In the genomic region with DNA sequence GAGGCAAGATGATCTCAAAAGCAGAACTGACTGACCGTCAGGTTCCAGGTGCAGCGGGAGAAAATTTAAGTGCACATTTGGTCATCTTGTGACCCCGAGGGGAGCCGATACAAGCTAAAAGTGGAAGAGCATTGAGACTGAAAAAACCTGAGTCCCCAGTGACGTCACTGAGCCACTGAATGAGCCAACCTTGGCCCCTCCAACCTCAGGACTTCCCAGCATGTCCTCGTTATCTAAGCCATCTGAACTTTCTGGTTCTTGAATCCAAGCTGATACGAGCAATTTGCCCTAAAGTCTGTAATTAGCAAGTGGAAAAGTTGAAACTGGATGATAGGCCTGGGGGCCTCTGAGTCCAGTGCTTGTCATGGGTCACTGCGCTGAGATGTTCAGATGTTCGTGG, we compare ENCODE assay signal across 38 cellular contexts. TPM values are rescaled to one million over a fixed set of nuclear protein-coding genes. Genes with fewer than 3 reads are reported as not detected.
"Had no signal": no experiment of that assay in that cellular context is flagged by ENCODE, and none has a peak within 500 bp of the region (broad histone marks: within the 10 kb centered on the region; RNA-seq: fewer than 3 reads in every experiment).

No MANE protein-coding gene starts in this region.

- FAIRE-seq: astrocyte, TTC549 had no signal

- DNase-seq: activated B cell treated with CpG ODN at 0.5 μM for 24 hours; activated CD4-positive, alpha-beta memory T cell treated with anti-CD3 and anti-CD28 coated beads for 36 hours; activated CD4-positive, alpha-beta T cell treated with anti-CD3 and anti-CD28 coated beads for 4 hours; activated CD4-positive, alpha-beta T cell treated with anti-CD3 and anti-CD28 coated beads, Interleukin-2, amount 10 ng/mL, durations not matched to agents 24 days and 14 days; activated CD4-positive, alpha-beta T cell treated with anti-CD3 and anti-CD28 coated beads, Interleukin-2, amount 50 U/mL, for 1 hour; activated CD4-positive, alpha-beta T cell treated with anti-CD3 and anti-CD28 coated beads, Interleukin-2, amount 50 U/mL, for 4 hours; activated CD4-positive, CD25-positive, alpha-beta regulatory T cell treated with anti-CD3 and anti-CD28 coated beads, Interleukin-2, amount 50 U/mL, for 72 hours; activated CD8-positive, alpha-beta memory T cell treated with anti-CD3 and anti-CD28 coated beads, Interleukin-2, amount 50 U/mL, for 4 hours; activated CD8-positive, alpha-beta T cell treated with anti-CD3 and anti-CD28 coated beads for 36 hours; activated effector memory CD4-positive, alpha-beta T cell treated with anti-CD3 and anti-CD28 coated beads, Interleukin-2, amount 50 U/mL, for 16 hours; activated gamma-delta T cell treated with Interleukin-2 at 50 U/mL for 16 hours; activated naive CD4-positive, alpha-beta T cell; activated naive CD4-positive, alpha-beta T cell treated with anti-CD3 and anti-CD28 coated beads for 36 hours; activated naive CD8-positive, alpha-beta T cell treated with anti-CD3 and anti-CD28 coated beads for 36 hours; activated T-cell treated with anti-CD3 and anti-CD28 coated beads for 4 hours; activated T-cell treated with anti-CD3 and anti-CD28 coated beads, Interleukin-2, amount 50 U/mL, for 1 hour; activated T-cell treated with anti-CD3 and anti-CD28 coated beads, Interleukin-2, amount 50 U/mL, for 4 hours; activated T-cell treated with anti-CD3 and anti-CD28 coated beads, Interleukin-2, amount 50 U/mL, for 72 hours; adrenal gland; amniotic stem cell; aorta; body of pancreas; brain microvascular endothelial cell; central memory CD4-positive, alpha-beta T cell; T-helper 1 cell; T-helper 2 cell; T-helper 9 cell had no signal

- H3K4me1 ChIP-seq: adrenal gland, body of pancreas, breast epithelium had no signal

- H3K27me3 Mint-ChIP-seq: activated B cell treated with CpG ODN at 0.5 μM for 24 hours; activated CD4-positive, alpha-beta memory T cell treated with anti-CD3 and anti-CD28 coated beads for 36 hours; activated CD4-positive, alpha-beta T cell treated with anti-CD3 and anti-CD28 coated beads, Interleukin-2, amount 10 ng/mL, durations not matched to agents 24 days and 14 days; activated CD8-positive, alpha-beta T cell treated with anti-CD3 and anti-CD28 coated beads for 36 hours; activated naive CD8-positive, alpha-beta T cell treated with anti-CD3 and anti-CD28 coated beads for 36 hours had no signal

- H3K4me3 Mint-ChIP-seq: activated B cell treated with CpG ODN at 0.5 μM for 24 hours; activated CD4-positive, alpha-beta memory T cell treated with anti-CD3 and anti-CD28 coated beads for 36 hours; activated CD4-positive, alpha-beta T cell treated with anti-CD3 and anti-CD28 coated beads, Interleukin-2, amount 10 ng/mL, durations not matched to agents 24 days and 14 days; activated CD8-positive, alpha-beta T cell treated with anti-CD3 and anti-CD28 coated beads for 36 hours; activated naive CD4-positive, alpha-beta T cell treated with anti-CD3 and anti-CD28 coated beads for 36 hours; activated naive CD8-positive, alpha-beta T cell treated with anti-CD3 and anti-CD28 coated beads for 36 hours; activated T-cell treated with anti-CD3 and anti-CD28 coated beads, Interleukin-2, amount 50 U/mL, for 4 hours; activated T-cell treated with anti-CD3 and anti-CD28 coated beads, Interleukin-2, amount 50 U/mL, for 72 hours; activated T-helper 1 cell treated with anti-CD3 and anti-CD28 coated beads, Interleukin-12 subunit alpha, Interleukin-12 subunit beta, Interleukin-2, Interleukin-4 antibody, amounts not matched to agents 30 ng/mL and 10 ng/mL and 1 ng/mL, durations not matched to agents 14 hours and 24 hours and 36 hours; activated T-helper 17 cell treated with anti-CD3 and anti-CD28 coated beads, Interleukin-2, amount 50 U/mL, for 72 hours; T-helper 1 cell treated with Interleukin-12 subunit alpha and Interleukin-12 subunit beta and Interleukin-4 antibody, amounts not matched to agents 30 μg/mL and 1 μg/mL, for 36 hours; T-helper 2 cell treated with Interferon-gamma antibody and Interleukin-4, amounts not matched to agents 5 μg/mL and 100 μg/mL, for 36 hours had no signal

- H3K27ac Mint-ChIP-seq: activated B cell treated with CpG ODN at 0.5 μM for 24 hours; activated CD4-positive, alpha-beta memory T cell treated with anti-CD3 and anti-CD28 coated beads for 36 hours; activated CD4-positive, alpha-beta T cell treated with anti-CD3 and anti-CD28 coated beads, Interleukin-2, amount 10 ng/mL, durations not matched to agents 24 days and 14 days; activated CD8-positive, alpha-beta T cell treated with anti-CD3 and anti-CD28 coated beads for 36 hours; activated naive CD4-positive, alpha-beta T cell treated with anti-CD3 and anti-CD28 coated beads for 36 hours; activated naive CD4-positive, alpha-beta T cell treated with anti-CD3 and anti-CD28 coated beads, Interleukin-2, amount 50 U/mL, for 72 hours; activated naive CD8-positive, alpha-beta T cell treated with anti-CD3 and anti-CD28 coated beads for 36 hours; activated T-cell treated with anti-CD3 and anti-CD28 coated beads, Interleukin-2, amount 50 U/mL, for 72 hours; activated T-helper 1 cell treated with anti-CD3 and anti-CD28 coated beads, Interleukin-12 subunit alpha, Interleukin-12 subunit beta, Interleukin-2, Interleukin-4 antibody, amounts not matched to agents 30 ng/mL and 10 ng/mL and 1 ng/mL, durations not matched to agents 14 hours and 24 hours and 36 hours; activated T-helper 17 cell treated with anti-CD3 and anti-CD28 coated beads, Interleukin-2, amount 50 U/mL, for 72 hours; T-helper 1 cell treated with Interleukin-12 subunit alpha and Interleukin-12 subunit beta and Interleukin-4 antibody, amounts not matched to agents 30 μg/mL and 1 μg/mL, for 36 hours; T-helper 2 cell treated with Interferon-gamma antibody and Interleukin-4, amounts not matched to agents 5 μg/mL and 100 μg/mL, for 36 hours had no signal

- H3K27me3 ChIP-seq: adrenal gland, body of pancreas, brain microvascular endothelial cell had no signal

- H3K36me3 ChIP-seq: adrenal gland, brain microvascular endothelial cell, breast epithelium had no signal

- H3K4me1 Mint-ChIP-seq: activated B cell treated with CpG ODN at 0.5 μM for 24 hours; activated CD4-positive, alpha-beta T cell treated with anti-CD3 and anti-CD28 coated beads, Interleukin-2, amount 10 ng/mL, durations not matched to agents 24 days and 14 days; activated naive CD8-positive, alpha-beta T cell treated with anti-CD3 and anti-CD28 coated beads for 36 hours; activated T-helper 17 cell treated with anti-CD3 and anti-CD28 coated beads, Interleukin-2, amount 50 U/mL, for 72 hours had no signal

- H3K36me3 Mint-ChIP-seq: activated CD4-positive, alpha-beta memory T cell treated with anti-CD3 and anti-CD28 coated beads for 36 hours; activated naive CD4-positive, alpha-beta T cell treated with anti-CD3 and anti-CD28 coated beads, Interleukin-2, amount 50 U/mL, for 72 hours; activated naive CD8-positive, alpha-beta T cell treated with anti-CD3 and anti-CD28 coated beads for 36 hours had no signal

- H3K9me3 Mint-ChIP-seq: activated B cell treated with CpG ODN at 0.5 μM for 24 hours; activated CD4-positive, alpha-beta memory T cell treated with anti-CD3 and anti-CD28 coated beads for 36 hours; activated CD4-positive, alpha-beta T cell treated with anti-CD3 and anti-CD28 coated beads, Interleukin-2, amount 10 ng/mL, durations not matched to agents 24 days and 14 days; activated CD8-positive, alpha-beta T cell treated with anti-CD3 and anti-CD28 coated beads for 36 hours; activated naive CD4-positive, alpha-beta T cell treated with anti-CD3 and anti-CD28 coated beads for 36 hours; activated naive CD4-positive, alpha-beta T cell treated with anti-CD3 and anti-CD28 coated beads, Interleukin-2, amount 50 U/mL, for 72 hours; activated naive CD8-positive, alpha-beta T cell treated with anti-CD3 and anti-CD28 coated beads for 36 hours; activated T-cell treated with anti-CD3 and anti-CD28 coated beads, Interleukin-2, amount 50 U/mL, for 4 hours; activated T-cell treated with anti-CD3 and anti-CD28 coated beads, Interleukin-2, amount 50 U/mL, for 72 hours; activated T-helper 1 cell treated with anti-CD3 and anti-CD28 coated beads, Interleukin-12 subunit alpha, Interleukin-12 subunit beta, Interleukin-2, Interleukin-4 antibody, amounts not matched to agents 30 ng/mL and 10 ng/mL and 1 ng/mL, durations not matched to agents 14 hours and 24 hours and 36 hours; activated T-helper 17 cell treated with anti-CD3 and anti-CD28 coated beads, Interleukin-2, amount 50 U/mL, for 72 hours; T-helper 1 cell treated with Interleukin-12 subunit alpha and Interleukin-12 subunit beta and Interleukin-4 antibody, amounts not matched to agents 30 μg/mL and 1 μg/mL, for 36 hours; T-helper 2 cell treated with Interferon-gamma antibody and Interleukin-4, amounts not matched to agents 5 μg/mL and 100 μg/mL, for 36 hours had no signal

- ATAC-seq: activated CD8-positive, alpha-beta T cell treated with anti-CD3 and anti-CD28 coated beads for 36 hours; activated naive CD4-positive, alpha-beta T cell treated with anti-CD3 and anti-CD28 coated beads, Interleukin-2, amount 50 U/mL, for 72 hours; activated T-cell treated with anti-CD3 and anti-CD28 coated beads, Interleukin-2, amount 50 U/mL, for 4 hours; activated T-cell treated with anti-CD3 and anti-CD28 coated beads, Interleukin-2, amount 50 U/mL, for 72 hours; activated T-helper 17 cell treated with anti-CD3 and anti-CD28 coated beads, Interleukin-2, amount 50 U/mL, for 72 hours; body of pancreas had no signal

- H3K9me3 ChIP-seq: adrenal gland, body of pancreas, breast epithelium had no signal

- H3K27ac ChIP-seq: adrenal gland, body of pancreas, brain microvascular endothelial cell, breast epithelium, VCaP had no signal

- H3K4me3 ChIP-seq: adrenal gland, body of pancreas, breast epithelium had no signal

RNA-seq across cellular contexts. Expression of a gene that starts 51.1 kb away (rescaled TPM):
- total RNA-seq: activated B cell treated with CpG ODN at 0.5 μM for 24 hours; activated CD4-positive, alpha-beta memory T cell treated with anti-CD3 and anti-CD28 coated beads for 36 hours; activated CD4-positive, alpha-beta T cell treated with anti-CD3 and anti-CD28 coated beads, Interleukin-2, amount 10 ng/mL, durations not matched to agents 24 days and 14 days; activated CD8-positive, alpha-beta memory T cell treated with anti-CD3 and anti-CD28 coated beads for 36 hours; activated CD8-positive, alpha-beta T cell treated with anti-CD3 and anti-CD28 coated beads for 36 hours; activated naive CD4-positive, alpha-beta T cell treated with anti-CD3 and anti-CD28 coated beads for 36 hours; activated naive CD4-positive, alpha-beta T cell treated with anti-CD3 and anti-CD28 coated beads, Interleukin-2, amount 50 U/mL, for 72 hours; activated naive CD8-positive, alpha-beta T cell treated with anti-CD3 and anti-CD28 coated beads for 36 hours; activated T-cell treated with anti-CD3 and anti-CD28 coated beads, Interleukin-2, amount 50 U/mL, for 4 hours; activated T-cell treated with anti-CD3 and anti-CD28 coated beads, Interleukin-2, amount 50 U/mL, for 72 hours; activated T-helper 1 cell treated with anti-CD3 and anti-CD28 coated beads, Interleukin-12 subunit alpha, Interleukin-12 subunit beta, Interleukin-2, Interleukin-4 antibody, amounts not matched to agents 30 ng/mL and 10 ng/mL and 1 ng/mL, durations not matched to agents 14 hours and 24 hours and 36 hours; activated T-helper 17 cell treated with anti-CD3 and anti-CD28 coated beads, Interleukin-2, amount 50 U/mL, for 72 hours; aorta; astrocyte; cardiac septum had no signal
- polyA plus RNA-seq: adrenal gland had no signal
